9 cellular contexts compared by ENCODE assay signal in the genomic region with DNA sequence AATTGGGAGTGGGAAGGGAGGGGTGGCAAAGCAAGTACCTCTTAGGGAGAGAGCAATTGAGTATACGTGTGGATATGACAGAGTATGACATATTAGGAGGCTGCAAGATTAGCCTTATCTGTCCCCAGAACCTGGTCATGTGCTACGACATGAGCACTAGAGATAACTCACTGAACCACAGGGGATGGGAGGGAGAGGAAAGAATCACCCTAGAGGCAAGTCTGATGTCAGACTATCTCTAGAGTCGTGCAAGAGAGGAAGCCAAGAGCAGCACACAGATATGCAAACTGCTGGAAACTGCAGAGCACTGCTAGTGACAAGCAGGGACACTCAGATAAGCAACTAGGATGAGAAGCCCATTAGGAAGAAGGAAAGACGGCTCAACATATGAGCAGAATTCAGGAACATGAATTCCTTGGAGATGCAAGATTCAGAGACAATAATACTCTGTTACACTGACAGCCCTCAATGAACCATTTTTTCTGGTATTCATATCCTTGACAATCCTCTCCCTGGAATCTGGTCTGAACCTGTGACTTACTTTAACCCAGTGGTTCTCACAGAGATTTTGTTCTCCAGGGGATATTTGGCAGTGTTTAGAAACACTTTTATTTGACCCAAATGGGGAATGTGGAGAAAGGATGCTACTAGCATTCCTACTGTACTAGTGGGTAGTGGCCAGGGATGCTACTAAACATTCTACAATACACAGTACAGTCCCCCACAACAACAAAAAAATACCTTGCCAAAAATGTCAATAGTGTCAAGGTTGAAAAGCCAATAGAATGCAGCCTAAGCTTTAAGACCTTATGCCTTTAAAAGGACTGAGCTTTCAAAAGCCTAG.
DNase-seq lines count a peak whose midpoint lies in the region; ATAC-seq and TF ChIP-seq lines count a peak whose summit lies in the region.
"Had no signal": no experiment of that assay in that cellular context is flagged by ENCODE, and none has a peak within 500 bp of the region (broad histone marks: within the 10 kb centered on the region; RNA-seq: fewer than 3 reads in every experiment).

No MANE protein-coding gene starts in this region.

- no peaks in the 10 kb centered on the region for H3K9me3 Mint-ChIP-seq in endodermal cell

- no peaks in the 10 kb centered on the region for H3K27me3 ChIP-seq in endodermal cell (ENCODE audit: control insufficient read depth, insufficient read depth, low read length, poor library complexity, severe bottlenecking)

- H3K36me3 ChIP-seq in endodermal cell (ENCODE audit: control insufficient read depth, insufficient read depth, low read length): no peaks in the 10 kb centered on the region

- in situ Hi-C loops in KBM-7 (cut with MboI; ENCODE audit: low pct_unique_long_range_greater_than_20kb, low sequenced_read_pairs): no loop called here

- H3K4me3 ChIP-seq in AG10803 (ENCODE audit: low read length): no peak overlapping the region
- H3K4me3 ChIP-seq in fibroblast of the aortic adventitia (ENCODE audit: low read depth, low read length): no peak overlapping the region
- no peak overlapping the region for H3K4me3 ChIP-seq in endodermal cell (ENCODE audit: low read length)

- H3K4me3 Mint-ChIP-seq in endodermal cell: no peak overlapping the region

- H3K4me1 ChIP-seq in endodermal cell (ENCODE audit: control insufficient read depth, insufficient read depth, low read length): no peaks in the 10 kb centered on the region

- no peaks in the 10 kb centered on the region for H3K27me3 Mint-ChIP-seq in endodermal cell (ENCODE audit: insufficient read depth)

- no peak overlapping the region for H3K27ac Mint-ChIP-seq in endodermal cell

- H3K9ac ChIP-seq in endodermal cell (ENCODE audit: extremely low read depth, low read length, poor library complexity, severe bottlenecking): no peak overlapping the region

- TF ChIP-seq CTCF in AG10803 (conservative IDR thresholded peaks at IDR 0.05; ENCODE audit: low read length): no peak
- TF ChIP-seq CTCF in fibroblast of the aortic adventitia (IDR thresholded peaks at IDR 0.05; ENCODE audit: insufficient read depth, low read length): no peak
- no peak for TF ChIP-seq CTCF in endodermal cell (conservative IDR thresholded peaks at IDR 0.05)

- ATAC-seq in GM19395 (IDR thresholded peaks at IDR 0.05; ENCODE audit: unreplicated experiment) (peak; percentile 77), HG02588 (IDR thresholded peaks at IDR 0.05; ENCODE audit: unreplicated experiment) (no peak)

- no peaks in the 10 kb centered on the region for H3K9me3 ChIP-seq in endodermal cell (ENCODE audit: control insufficient read depth, low read length)

- H3K4me1 Mint-ChIP-seq in endodermal cell: peaks cover 4% of the 10 kb centered on the region

- H3K36me3 Mint-ChIP-seq in endodermal cell (ENCODE audit: low read depth): no peaks in the 10 kb centered on the region

- H3K27ac ChIP-seq in endodermal cell (ENCODE audit: low read depth, low read length): no peak overlapping the region

- DNase-seq in AG10803 (ENCODE audit: low read depth): peak; percentile 41
- peak; percentile 77 for DNase-seq in KBM-7
- peak; percentile 16 for DNase-seq in fibroblast of the aortic adventitia (ENCODE audit: low read depth)
- no peak for DNase-seq in activated naive CD4-positive, alpha-beta T cell treated with Interleukin-2 at 50 U/mL for 16 hours
- DNase-seq in cerebellar nuclear complex (lab: John Stamatoyannopoulos, UW): no peak
- DNase-seq in endodermal cell: no peak
- DNase-seq: activated CD4-positive, alpha-beta T cell treated with anti-CD3 and anti-CD28 coated beads for 1 hour had no signal

- 59 to 73% methylated on average over 4 of the region's 4 CpGs for WGBS in endodermal cell (ENCODE audit: insufficient coverage in 1 of 2, insufficient read length in 1 of 2), 2 experiments

Comparison
In these comparisons a context has a peak if more than half of its experiments do, and no peak if none do; other contexts are left out.
1. DNase-seq: peak in AG10803 (single experiment), KBM-7 (single experiment) and fibroblast of the aortic adventitia (single experiment); none in activated naive CD4-positive, alpha-beta T cell treated with Interleukin-2 at 50 U/mL for 16 hours (single experiment), cerebellar nuclear complex (0 of 2) and endodermal cell (single experiment).